In the genomic region with DNA sequence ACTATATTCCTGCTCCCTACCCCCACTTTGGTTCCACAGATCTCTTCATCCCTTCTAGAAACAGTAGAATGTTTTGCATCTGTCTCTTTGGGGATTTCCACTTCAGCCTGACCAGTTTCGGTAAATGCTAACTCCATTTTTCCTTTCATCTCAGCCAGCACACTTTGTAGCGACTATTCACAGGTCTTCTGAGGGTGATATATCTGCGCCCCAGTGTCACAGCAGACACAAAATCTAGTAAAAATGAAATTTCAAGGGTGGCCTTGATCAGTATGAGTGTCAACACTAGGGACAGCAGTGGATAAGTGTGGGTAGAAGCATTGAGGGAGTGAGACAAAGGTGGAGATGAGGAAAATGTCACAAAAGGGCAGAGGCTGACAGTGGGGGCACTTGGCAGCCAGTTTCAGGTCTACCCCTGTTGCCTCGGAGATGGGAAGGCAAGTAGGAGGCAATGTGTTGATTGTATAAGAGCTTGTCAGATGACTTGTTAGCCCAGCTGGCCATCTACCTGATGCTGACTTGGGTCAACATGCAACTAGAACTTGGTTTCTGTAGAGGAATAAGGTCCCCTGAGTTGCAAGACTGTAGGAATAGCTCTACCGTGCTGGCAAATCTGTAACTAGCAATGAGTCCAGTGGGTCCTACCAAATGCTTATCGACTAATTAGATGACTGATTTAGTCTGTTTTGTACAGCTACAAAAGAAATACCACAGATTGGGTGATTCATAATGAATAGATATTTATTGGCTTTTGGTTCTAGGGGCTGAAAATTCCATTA, we compare ENCODE assay signal across 11 cellular contexts.
DNase-seq lines count a peak whose midpoint lies in the region; ATAC-seq and TF ChIP-seq lines count a peak whose summit lies in the region.
"Had no signal": no experiment of that assay in that cellular context is flagged by ENCODE, and none has a peak within 500 bp of the region (broad histone marks: within the 10 kb centered on the region; RNA-seq: fewer than 3 reads in every experiment).

No MANE protein-coding gene starts in this region.

- H3K4me1 Mint-ChIP-seq in activated CD4-positive, alpha-beta T cell treated with anti-CD3 and anti-CD28 coated beads for 36 hours, result peaks cover 56% of the 10 kb centered on the region
- peaks cover 61% of the 10 kb centered on the region for H3K4me1 Mint-ChIP-seq in activated CD8-positive, alpha-beta memory T cell treated with anti-CD3 and anti-CD28 coated beads, Interleukin-2, amount 10 ng/mL, durations not matched to agents 7 days and 5 days

- intact Hi-C loops in activated CD4-positive, alpha-beta T cell treated with anti-CD3 and anti-CD28 coated beads for 36 hours (cut with DNase I, micrococcal nuclease), result loop anchor here (1.0 to 10.0 kb wide), 14 partner anchors 48 to 326 kb away; a partner anchor contains a TSS
- intact Hi-C loops in esophagus squamous epithelium (cut with DNase I), result no loop called here
- intact Hi-C loops in left ventricle myocardium superior (cut with micrococcal nuclease), result no loop called here

- POLR2A ChIA-PET in activated CD4-positive, alpha-beta T cell treated with anti-CD3 and anti-CD28 coated beads for 36 hours (lab: Charles Lee), result interaction anchor here (0.6 to 2.1 kb wide), 8 partner anchors 70 to 325 kb away, joined by 3 to 9 read pairs (median 5); a partner anchor contains a TSS

- no peaks in the 10 kb centered on the region for H3K36me3 Mint-ChIP-seq in activated CD4-positive, alpha-beta T cell treated with anti-CD3 and anti-CD28 coated beads for 36 hours (ENCODE audit: low read depth)
- H3K36me3 Mint-ChIP-seq in activated CD8-positive, alpha-beta memory T cell treated with anti-CD3 and anti-CD28 coated beads, Interleukin-2, amount 10 ng/mL, durations not matched to agents 7 days and 5 days, result peaks cover 15% of the 10 kb centered on the region

- H3K36me3 ChIP-seq in esophagus squamous epithelium (no peaks in the 10 kb centered on the region), right atrium auricular region (no peaks in the 10 kb centered on the region)

- H3K9me3 ChIP-seq in esophagus squamous epithelium (no peaks in the 10 kb centered on the region), right atrium auricular region (no peaks in the 10 kb centered on the region)

- ATAC-seq in activated CD4-positive, alpha-beta T cell treated with anti-CD3 and anti-CD28 coated beads for 36 hours, result peak; percentile 83
- peak; percentile 32 for ATAC-seq in HG02970 (IDR thresholded peaks at IDR 0.05; ENCODE audit: low FRiP score, unreplicated experiment)
- ATAC-seq in activated CD8-positive, alpha-beta memory T cell treated with anti-CD3 and anti-CD28 coated beads, Interleukin-2, amount 10 ng/mL, durations not matched to agents 7 days and 5 days, result peak; percentile 45
- no peak for ATAC-seq in left ventricle myocardium superior

- CTCF ChIA-PET in activated CD4-positive, alpha-beta T cell treated with anti-CD3 and anti-CD28 coated beads for 36 hours (lab: Charles Lee), result interaction anchor here (0.7 to 1.8 kb wide), 10 partner anchors 22 to 532 kb away, joined by 3 to 13 read pairs (median 3); a partner anchor contains a TSS
- CTCF ChIA-PET in activated CD8-positive, alpha-beta memory T cell treated with anti-CD3 and anti-CD28 coated beads, Interleukin-2, amount 10 ng/mL, durations not matched to agents 7 days and 5 days (lab: Charles Lee), result interaction anchor here (0.9 to 2.4 kb wide), 7 partner anchors 10 to 327 kb away, joined by 3 to 10 read pairs (median 4); no protein-coding TSS in a partner anchor

- 68 to 84% methylated on average over 6 of the region's 6 CpGs for WGBS in esophagus squamous epithelium, 2 donors

- H3K4me1 ChIP-seq in esophagus squamous epithelium (no peaks in the 10 kb centered on the region), right atrium auricular region (no peaks in the 10 kb centered on the region)

- peak overlapping the region; percentile 91 for H3K27ac Mint-ChIP-seq in activated CD4-positive, alpha-beta T cell treated with anti-CD3 and anti-CD28 coated beads for 36 hours
- peak overlapping the region; percentile 94 for H3K27ac Mint-ChIP-seq in activated CD8-positive, alpha-beta memory T cell treated with anti-CD3 and anti-CD28 coated beads, Interleukin-2, amount 10 ng/mL, durations not matched to agents 7 days and 5 days

- H3K27me3 ChIP-seq in esophagus squamous epithelium, result no peaks in the 10 kb centered on the region
- no peaks in the 10 kb centered on the region for H3K27me3 ChIP-seq in right atrium auricular region

- peak overlapping the region in 1 of 4 donors; percentile 42 for H3K27ac ChIP-seq in esophagus squamous epithelium
- no peak overlapping the region for H3K27ac ChIP-seq in right atrium auricular region
- H3K27ac ChIP-seq: 22Rv1, epithelial cell of prostate had no signal

- H3K9me3 Mint-ChIP-seq in activated CD4-positive, alpha-beta T cell treated with anti-CD3 and anti-CD28 coated beads for 36 hours (ENCODE audit: low read depth), result peaks cover 2% of the 10 kb centered on the region
- H3K9me3 Mint-ChIP-seq in activated CD8-positive, alpha-beta memory T cell treated with anti-CD3 and anti-CD28 coated beads, Interleukin-2, amount 10 ng/mL, durations not matched to agents 7 days and 5 days (ENCODE audit: low read depth), result peaks cover 2% of the 10 kb centered on the region

- peak overlapping the region; percentile 18 for H3K4me3 Mint-ChIP-seq in activated CD4-positive, alpha-beta T cell treated with anti-CD3 and anti-CD28 coated beads for 36 hours
- H3K4me3 Mint-ChIP-seq in activated CD8-positive, alpha-beta memory T cell treated with anti-CD3 and anti-CD28 coated beads, Interleukin-2, amount 10 ng/mL, durations not matched to agents 7 days and 5 days, result peak overlapping the region; percentile 40

- TF ChIP-seq POLR2A in esophagus squamous epithelium (IDR thresholded peaks at IDR 0.05), result no peak

- H3K4me3 ChIP-seq in esophagus squamous epithelium, result no peak overlapping the region
- H3K4me3 ChIP-seq in right atrium auricular region, result no peak overlapping the region

- H3K27me3 Mint-ChIP-seq in activated CD4-positive, alpha-beta T cell treated with anti-CD3 and anti-CD28 coated beads for 36 hours, result no peaks in the 10 kb centered on the region
- H3K27me3 Mint-ChIP-seq in activated CD8-positive, alpha-beta memory T cell treated with anti-CD3 and anti-CD28 coated beads, Interleukin-2, amount 10 ng/mL, durations not matched to agents 7 days and 5 days, result no peaks in the 10 kb centered on the region

- peak; percentile 57 for DNase-seq in activated CD4-positive, alpha-beta T cell treated with anti-CD3 and anti-CD28 coated beads for 36 hours
- no peak for DNase-seq in activated CD4-positive, alpha-beta T cell treated with anti-CD3 and anti-CD28 coated beads, Interleukin-2, amount 50 U/mL, for 1 hour
- DNase-seq in activated CD8-positive, alpha-beta memory T cell treated with anti-CD3 and anti-CD28 coated beads, Interleukin-2, amount 10 ng/mL, durations not matched to agents 7 days and 5 days, result peak; percentile 51
- peak; percentile 36 to 42 for DNase-seq in stimulated activated CD8-positive, alpha-beta memory T cell treated with anti-CD3 and anti-CD28 coated beads, Interleukin-7, amount 100 ng/mL, for 48 hours (ENCODE audit: extremely low read depth in 1 of 2, low read depth in 1 of 2)
- DNase-seq in esophagus squamous epithelium (lab: John Stamatoyannopoulos, UW) (no peak), right atrium auricular region (ENCODE audit: low spot score) (no peak), left ventricle myocardium superior (no peak)
- DNase-seq: mammary epithelial cell had no signal

- TF ChIP-seq CTCF in esophagus squamous epithelium (IDR thresholded peaks at IDR 0.05) (no peak), right atrium auricular region (IDR thresholded peaks at IDR 0.05) (no peak)

Comparison
In these comparisons a context has a peak if more than half of its experiments do, and no peak if none do; other contexts are left out.
1. DNase-seq: peak in activated CD4-positive, alpha-beta T cell treated with anti-CD3 and anti-CD28 coated beads for 36 hours (single experiment), activated CD8-positive, alpha-beta memory T cell treated with anti-CD3 and anti-CD28 coated beads, Interleukin-2, amount 10 ng/mL, durations not matched to agents 7 days and 5 days (single experiment) and stimulated activated CD8-positive, alpha-beta memory T cell treated with anti-CD3 and anti-CD28 coated beads, Interleukin-7, amount 100 ng/mL, for 48 hours (2 of 2); none in activated CD4-positive, alpha-beta T cell treated with anti-CD3 and anti-CD28 coated beads, Interleukin-2, amount 50 U/mL, for 1 hour (single experiment), esophagus squamous epithelium (single experiment), right atrium auricular region (single experiment) and left ventricle myocardium superior (single experiment).
2. intact Hi-C loops: an anchor here in activated CD4-positive, alpha-beta T cell treated with anti-CD3 and anti-CD28 coated beads for 36 hours (1.0 to 10.0 kb wide); none called in esophagus squamous epithelium and left ventricle myocardium superior.